13 cellular contexts compared by ENCODE assay signal in the genomic region with DNA sequence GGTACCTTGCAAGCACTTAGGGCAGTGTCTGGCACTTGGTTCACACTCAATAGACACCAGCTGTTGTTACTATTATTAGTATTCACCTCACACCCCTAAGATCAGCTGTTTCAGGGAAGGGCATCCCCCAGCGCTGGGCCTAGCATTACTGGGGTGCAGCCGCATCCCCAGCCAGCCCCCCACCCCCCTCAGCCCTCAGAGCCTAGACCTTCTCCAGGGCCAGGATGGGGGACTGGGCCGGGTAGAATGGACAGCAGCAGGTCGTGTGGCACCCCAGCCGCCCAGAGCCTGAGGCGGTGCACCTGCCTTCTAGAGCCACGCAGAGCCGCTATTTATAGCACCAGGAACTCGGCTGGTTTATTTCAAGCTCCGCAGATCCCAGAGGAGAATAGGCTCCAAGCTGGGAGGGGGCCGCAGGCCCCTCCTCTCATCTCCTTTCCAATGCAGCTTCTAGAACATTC.
A peak's percentile ranks its signal among the peaks of the same experiment; 100 is the strongest.
DNase-seq lines count a peak whose midpoint lies in the region; ATAC-seq and TF ChIP-seq lines count a peak whose summit lies in the region.
"Had no signal": no experiment of that assay in that cellular context is flagged by ENCODE, and none has a peak within 500 bp of the region (broad histone marks: within the 10 kb centered on the region; RNA-seq: fewer than 3 reads in every experiment).

No MANE protein-coding gene starts in this region.

- TF ChIP-seq CTCF in sigmoid colon (IDR thresholded peaks at IDR 0.05) = no peak

- peaks cover 0 to 13% (median 11%) of the 10 kb centered on the region in 4 donors for H3K4me1 ChIP-seq in sigmoid colon
- H3K4me1 ChIP-seq: body of pancreas had no signal

- H3K36me3 ChIP-seq in sigmoid colon = peaks cover 0 to 63% (median 3%) of the 10 kb centered on the region in 4 donors

- H3K27ac ChIP-seq in sigmoid colon = peak overlapping the region in 3 of 4 donors; percentile 35 to 73 (median 61)
- H3K27ac ChIP-seq: body of pancreas, SK-N-MC had no signal

- intact Hi-C loops in head of caudate nucleus (cut with DNase I) (no loop called here), sigmoid colon (cut with DNase I) (loop anchor here (10.0 kb wide), 1 partner anchor 71 kb away; no protein-coding TSS in a partner anchor)

- no peak overlapping the region for H3K4me3 ChIP-seq in sigmoid colon
- H3K4me3 ChIP-seq: body of pancreas, esophagus muscularis mucosa, SK-N-MC had no signal

- DNase-seq in NCI-H1092 treated with DMSO at 0.1 percent for 48 hours (lab: John Stamatoyannopoulos, UW) (peak; percentile 67), NCI-H345 (lab: John Stamatoyannopoulos, UW) (peak; percentile 91), head of caudate nucleus (peak in 34 of 42 donors; percentile 13 to 77 (median 47)), sigmoid colon (peak; percentile 74), SW 1271 (lab: John Stamatoyannopoulos, UW) (no peak)
- DNase-seq: activated CD4-positive, alpha-beta T cell treated with anti-CD3 and anti-CD28 coated beads, Interleukin-2, amount 10 ng/mL, durations not matched to agents 24 days and 14 days; body of pancreas; retina; stimulated activated CD4-positive, alpha-beta T cell treated with anti-CD3 and anti-CD28 coated beads, Interleukin-1b, Interleukin-23, amount 100 ng/mL, for 48 hours had no signal

- 86 to 89% methylated on average over 11 of the region's 11 CpGs for WGBS in sigmoid colon, 2 donors

- H3K27me3 ChIP-seq in sigmoid colon = no peaks in the 10 kb centered on the region
- H3K27me3 ChIP-seq: body of pancreas, esophagus muscularis mucosa had no signal

- ATAC-seq in HG02763 (IDR thresholded peaks at IDR 0.05; ENCODE audit: unreplicated experiment) (no peak), GM19395 (IDR thresholded peaks at IDR 0.05; ENCODE audit: unreplicated experiment) (no peak)
- ATAC-seq: body of pancreas had no signal

- TF ChIP-seq POLR2A in sigmoid colon (IDR thresholded peaks at IDR 0.05) = no peak

- no peaks in the 10 kb centered on the region for H3K9me3 ChIP-seq in sigmoid colon
- H3K9me3 ChIP-seq: body of pancreas, esophagus muscularis mucosa had no signal

- peak in 2 of 4 donors; percentile 52 to 59 for TF ChIP-seq EP300 in sigmoid colon (IDR thresholded peaks at IDR 0.05)

Comparison
In these comparisons a context has a peak if more than half of its experiments do, and no peak if none do; other contexts are left out.
1. DNase-seq: peak in NCI-H1092 treated with DMSO at 0.1 percent for 48 hours (single experiment), NCI-H345 (single experiment), head of caudate nucleus (34 of 42) and sigmoid colon (single experiment); none in SW 1271 (0 of 2).